ENCODE assay signal across 10 cellular contexts in genomic region chr7:133484135-133484534, GRCh38.
DNase-seq lines count a peak whose midpoint lies in the region; FAIRE-seq and TF ChIP-seq lines count a peak whose summit lies in the region.
"Had no signal": no experiment of that assay in that cellular context is flagged by ENCODE, and none has a peak within 500 bp of the region (broad histone marks: within the 10 kb centered on the region; RNA-seq: fewer than 3 reads in every experiment).

No MANE protein-coding gene starts in this region.

- H3K36me3 Mint-ChIP-seq in type B pancreatic cell: peaks cover 13% of the 10 kb centered on the region

- FAIRE-seq in bronchial epithelial cell (lab: Jason Lieb, UNC): no peak

- no peaks in the 10 kb centered on the region for H3K27me3 ChIP-seq in bronchial epithelial cell (ENCODE audit: control insufficient read depth, insufficient read depth, low read length)
- H3K27me3 ChIP-seq: ascending aorta had no signal

- H3K36me3 ChIP-seq in bronchial epithelial cell (ENCODE audit: control insufficient read depth, insufficient read depth, low read length): no peaks in the 10 kb centered on the region

- H3K27me3 Mint-ChIP-seq in type B pancreatic cell: no peaks in the 10 kb centered on the region

- no peak for TF ChIP-seq CTCF in bronchial epithelial cell (IDR thresholded peaks at IDR 0.05; ENCODE audit: insufficient read depth, low read length, severe bottlenecking)
- TF ChIP-seq CTCF in type B pancreatic cell (conservative IDR thresholded peaks at IDR 0.05): no peak

- no peak overlapping the region for H3K4me3 Mint-ChIP-seq in type B pancreatic cell

- peaks cover 3% of the 10 kb centered on the region for H3K4me1 Mint-ChIP-seq in type B pancreatic cell (ENCODE audit: unreplicated experiment)

- no peaks in the 10 kb centered on the region for H3K9me3 Mint-ChIP-seq in type B pancreatic cell

- no peak overlapping the region for H3K27ac Mint-ChIP-seq in type B pancreatic cell

- peak; percentile 29 for DNase-seq in LoVo (ENCODE audit: low spot score)
- DNase-seq in activated CD4-positive, alpha-beta T cell treated with anti-CD3 and anti-CD28 coated beads for 48 hours: peak; percentile 60
- peak; percentile 55 for DNase-seq in bronchial epithelial cell (ENCODE audit: low read depth)
- peak; percentile 9 to 28 for DNase-seq in stimulated activated CD8-positive, alpha-beta memory T cell treated with anti-CD3 and anti-CD28 coated beads, Interleukin-15, amount 100 ng/mL, for 4 hours (ENCODE audit: low read depth in 2 of 2)
- no peak for DNase-seq in type B pancreatic cell (ENCODE audit: extremely low spot score, unreplicated experiment)
- DNase-seq in NCI-H345 treated with DMSO at 0.1 percent for 48 hours (lab: John Stamatoyannopoulos, UW; ENCODE audit: unreplicated experiment): no peak
- no peak for DNase-seq in DMS53 treated with DMSO at 0.1 percent for 48 hours (lab: John Stamatoyannopoulos, UW; ENCODE audit: unreplicated experiment)
- DNase-seq in NCI-H2029 (lab: John Stamatoyannopoulos, UW): no peak

- no peak overlapping the region for H3K4me3 ChIP-seq in bronchial epithelial cell (ENCODE audit: low read depth, low read length)
- H3K4me3 ChIP-seq: ascending aorta, SK-N-MC had no signal

Comparison
In these comparisons a context has a peak if more than half of its experiments do, and no peak if none do; other contexts are left out.
1. DNase-seq: peak in LoVo (single experiment), activated CD4-positive, alpha-beta T cell treated with anti-CD3 and anti-CD28 coated beads for 48 hours (single experiment), bronchial epithelial cell (single experiment) and stimulated activated CD8-positive, alpha-beta memory T cell treated with anti-CD3 and anti-CD28 coated beads, Interleukin-15, amount 100 ng/mL, for 4 hours (2 of 2); none in type B pancreatic cell (single experiment), NCI-H345 treated with DMSO at 0.1 percent for 48 hours (single experiment), DMS53 treated with DMSO at 0.1 percent for 48 hours (single experiment) and NCI-H2029 (single experiment).